Comparison of ENCODE assay signal across 10 cellular contexts in the genomic region with DNA sequence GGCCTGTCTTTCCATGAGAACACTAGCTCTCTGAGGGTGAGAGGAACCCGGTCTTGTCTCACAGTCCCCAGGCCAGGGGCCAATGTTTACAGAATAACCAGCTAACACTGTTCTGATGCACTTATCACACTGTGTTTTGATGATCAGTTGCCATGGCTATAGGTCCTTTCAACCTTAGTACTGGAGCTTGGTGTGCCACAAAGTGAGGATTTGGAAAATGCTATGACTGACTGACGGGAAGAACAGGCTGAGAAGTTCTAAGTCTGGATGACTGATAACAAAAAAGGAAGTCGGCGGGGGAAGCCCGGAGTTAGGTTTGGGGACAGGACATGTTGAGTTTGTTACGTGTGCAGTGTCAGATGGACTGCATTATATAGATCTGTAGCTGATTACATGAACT.
A peak's percentile ranks its signal among the peaks of the same experiment; 100 is the strongest.
DNase-seq lines count a peak whose midpoint lies in the region; ATAC-seq, FAIRE-seq and TF ChIP-seq lines count a peak whose summit lies in the region.
"Had no signal": no experiment of that assay in that cellular context is flagged by ENCODE, and none has a peak within 500 bp of the region (broad histone marks: within the 10 kb centered on the region; RNA-seq: fewer than 3 reads in every experiment).

No MANE protein-coding gene starts in this region.

- in situ Hi-C loops in GM12878 (cut with MboI) = no loop called here

- no peak overlapping the region for H3K27ac ChIP-seq in GM12878 (ENCODE audit: control insufficient read depth, insufficient read depth)

- H3K4me2 ChIP-seq in GM12878 (ENCODE audit: control insufficient read depth, insufficient read depth) = peak overlapping the region; percentile 64; the same call in 1 of the 2 replicates

- H3K4me3 ChIP-seq in GM12878 = no peak overlapping the region

- H3K4me1 ChIP-seq in GM12878 (ENCODE audit: control insufficient read depth, insufficient read depth, low read length) = no peaks in the 10 kb centered on the region

- H3K79me2 ChIP-seq in GM12878 (ENCODE audit: control insufficient read depth, insufficient read depth, low read length) = no peaks in the 10 kb centered on the region

- CTCF ChIA-PET in GM12878 (lab: Yijun Ruan, JAX) = interaction anchor here (0.7 to 1.6 kb wide), 13 partner anchors 12 to 464 kb away, joined by 3 to 5 read pairs (median 3); no protein-coding TSS in a partner anchor

- peak; percentile 54 to 80; a peak in 3 of 4 replicates for TF ChIP-seq EP300 in GM12878 (IDR thresholded peaks at IDR 0.05; ENCODE audit: borderline replicate concordance in 1 of 2, control insufficient read depth in 1 of 2, low read depth in 2 of 2, low read length in 2 of 2)

- H3K9me3 ChIP-seq in GM12878 (replicated peaks; ENCODE audit: control insufficient read depth, insufficient read depth, low read length) = no peaks in the 10 kb centered on the region; the same call in 2 of the 3 replicates

- no peak overlapping the region for H3K9ac ChIP-seq in GM12878 (ENCODE audit: control insufficient read depth, insufficient read depth, low read length)

- no peak for TF ChIP-seq RAD21 in GM12878 (IDR thresholded peaks at IDR 0.05; ENCODE audit: insufficient read depth, low read depth, low read length)

- ATAC-seq in GM19372 (IDR thresholded peaks at IDR 0.05; ENCODE audit: low read depth, unreplicated experiment) = peak; percentile 82
- peak; percentile 72 for ATAC-seq in HG03108 (IDR thresholded peaks at IDR 0.05; ENCODE audit: unreplicated experiment)
- ATAC-seq in GM12878 = peak; percentile 86

- peak overlapping the region; percentile 62 for H2AFZ ChIP-seq in GM12878 (ENCODE audit: control insufficient read depth, low read depth, low read length)

- POLR2A ChIA-PET in GM12878 (lab: Charles Lee) = interaction anchor here (1.0 to 1.3 kb wide), 4 partner anchors 8 to 383 kb away, joined by 3 to 5 read pairs (median 4); no protein-coding TSS in a partner anchor

- TF ChIP-seq CTCF in GM10266 (IDR thresholded peaks at IDR 0.05; ENCODE audit: control insufficient read depth, insufficient read depth, low read depth, missing control alignments) = no peak
- TF ChIP-seq CTCF in GM12878 (IDR thresholded peaks at IDR 0.05 in 2 of 3, conservative IDR thresholded peaks at IDR 0.05 in 1 of 3; ENCODE audit: control insufficient read depth in 2 of 3, extremely low read depth in 1 of 3, insufficient read depth in 1 of 3, low read depth in 3 of 3, low read length in 3 of 3) = no peak

- FAIRE-seq in GM12878 (lab: Jason Lieb, UNC) = peak; percentile 56
- FAIRE-seq: astrocyte, G401.6 had no signal

- no peak for TF ChIP-seq POLR2A in GM12878 (IDR thresholded peaks at IDR 0.05; ENCODE audit: low read depth, low read length)

- RAD21 ChIA-PET in GM12878 (lab: Charles Lee; ENCODE audit: unreplicated experiment) = interaction anchor here (0.8 to 2.2 kb wide), 9 partner anchors 12 to 330 kb away, joined by 3 to 13 read pairs (median 3); no protein-coding TSS in a partner anchor

- H3K36me3 ChIP-seq in GM12878 (ENCODE audit: control insufficient read depth in 2 of 2, insufficient read depth in 2 of 2, low read length in 1 of 2) = no peaks in the 10 kb centered on the region

- H4K20me1 ChIP-seq in GM12878 (ENCODE audit: control insufficient read depth, insufficient read depth) = no peaks in the 10 kb centered on the region

- 9% methylated on average over 6 of the region's 6 CpGs for WGBS in GM12878 (ENCODE audit: insufficient coverage, insufficient replicate concordance, low lambda C conversion rate, missing lambda C conversion rate)

- no TSS peak for BruUV-seq in GM12878 (replicated peaks; lab: Mats Ljungman, UMichigan)

- DNase-seq in GM10266 (ENCODE audit: extremely low spot score) (peak; percentile 52), GM12878 (ENCODE audit: low read depth, low spot score) (peak; percentile 66), superior temporal gyrus (ENCODE audit: extremely low spot score) (no peak), SHP77 treated with DMSO at 0.1 percent for 48 hours (lab: John Stamatoyannopoulos, UW) (no peak), islet precursor cell (no peak)
- DNase-seq in effector CD4-positive, alpha-beta T cell = no peak

- H3K27me3 ChIP-seq in GM12878 (replicated peaks in 1 of 2; ENCODE audit: control insufficient read depth in 2 of 2, insufficient read depth in 2 of 2, low read length in 1 of 2) = no peaks in the 10 kb centered on the region; a peak in 1 of 4 replicates

- intact Hi-C loops in GM12878 (cut with micrococcal nuclease; ENCODE audit: unreplicated experiment) = no loop called here

- SMC1A ChIA-PET in GM12878 (lab: Charles Lee; ENCODE audit: uncharacterized antibody, unreplicated experiment) = interaction anchor here (0.9 to 4.7 kb wide), 20 partner anchors 9 to 421 kb away, joined by 3 to 33 read pairs (median 4); no protein-coding TSS in a partner anchor

TF ChIP-seq in GM12878, 131 proteins besides CTCF, POLR2A, EP300 and RAD21 (continues in another document):
- no peak for TF ChIP-seq ZNF384 (IDR thresholded peaks at IDR 0.05; ENCODE audit: borderline replicate concordance, low read depth, low read length)
- no peak for TF ChIP-seq GABPA (IDR thresholded peaks at IDR 0.05; ENCODE audit: low read depth)
- TF ChIP-seq, protein P1, sequence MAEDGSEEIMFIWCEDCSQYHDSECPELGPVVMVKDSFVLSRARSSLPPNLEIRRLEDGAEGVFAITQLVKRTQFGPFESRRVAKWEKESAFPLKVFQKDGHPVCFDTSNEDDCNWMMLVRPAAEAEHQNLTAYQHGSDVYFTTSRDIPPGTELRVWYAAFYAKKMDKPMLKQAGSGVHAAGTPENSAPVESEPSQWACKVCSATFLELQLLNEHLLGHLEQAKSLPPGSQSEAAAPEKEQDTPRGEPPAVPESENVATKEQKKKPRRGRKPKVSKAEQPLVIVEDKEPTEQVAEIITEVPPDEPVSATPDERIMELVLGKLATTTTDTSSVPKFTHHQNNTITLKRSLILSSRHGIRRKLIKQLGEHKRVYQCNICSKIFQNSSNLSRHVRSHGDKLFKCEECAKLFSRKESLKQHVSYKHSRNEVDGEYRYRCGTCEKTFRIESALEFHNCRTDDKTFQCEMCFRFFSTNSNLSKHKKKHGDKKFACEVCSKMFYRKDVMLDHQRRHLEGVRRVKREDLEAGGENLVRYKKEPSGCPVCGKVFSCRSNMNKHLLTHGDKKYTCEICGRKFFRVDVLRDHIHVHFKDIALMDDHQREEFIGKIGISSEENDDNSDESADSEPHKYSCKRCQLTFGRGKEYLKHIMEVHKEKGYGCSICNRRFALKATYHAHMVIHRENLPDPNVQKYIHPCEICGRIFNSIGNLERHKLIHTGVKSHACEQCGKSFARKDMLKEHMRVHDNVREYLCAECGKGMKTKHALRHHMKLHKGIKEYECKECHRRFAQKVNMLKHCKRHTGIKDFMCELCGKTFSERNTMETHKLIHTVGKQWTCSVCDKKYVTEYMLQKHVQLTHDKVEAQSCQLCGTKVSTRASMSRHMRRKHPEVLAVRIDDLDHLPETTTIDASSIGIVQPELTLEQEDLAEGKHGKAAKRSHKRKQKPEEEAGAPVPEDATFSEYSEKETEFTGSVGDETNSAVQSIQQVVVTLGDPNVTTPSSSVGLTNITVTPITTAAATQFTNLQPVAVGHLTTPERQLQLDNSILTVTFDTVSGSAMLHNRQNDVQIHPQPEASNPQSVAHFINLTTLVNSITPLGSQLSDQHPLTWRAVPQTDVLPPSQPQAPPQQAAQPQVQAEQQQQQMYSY (CRISPR knock-in tag; IDR thresholded peaks at IDR 0.05) = no peak
- TF ChIP-seq, protein P2, sequence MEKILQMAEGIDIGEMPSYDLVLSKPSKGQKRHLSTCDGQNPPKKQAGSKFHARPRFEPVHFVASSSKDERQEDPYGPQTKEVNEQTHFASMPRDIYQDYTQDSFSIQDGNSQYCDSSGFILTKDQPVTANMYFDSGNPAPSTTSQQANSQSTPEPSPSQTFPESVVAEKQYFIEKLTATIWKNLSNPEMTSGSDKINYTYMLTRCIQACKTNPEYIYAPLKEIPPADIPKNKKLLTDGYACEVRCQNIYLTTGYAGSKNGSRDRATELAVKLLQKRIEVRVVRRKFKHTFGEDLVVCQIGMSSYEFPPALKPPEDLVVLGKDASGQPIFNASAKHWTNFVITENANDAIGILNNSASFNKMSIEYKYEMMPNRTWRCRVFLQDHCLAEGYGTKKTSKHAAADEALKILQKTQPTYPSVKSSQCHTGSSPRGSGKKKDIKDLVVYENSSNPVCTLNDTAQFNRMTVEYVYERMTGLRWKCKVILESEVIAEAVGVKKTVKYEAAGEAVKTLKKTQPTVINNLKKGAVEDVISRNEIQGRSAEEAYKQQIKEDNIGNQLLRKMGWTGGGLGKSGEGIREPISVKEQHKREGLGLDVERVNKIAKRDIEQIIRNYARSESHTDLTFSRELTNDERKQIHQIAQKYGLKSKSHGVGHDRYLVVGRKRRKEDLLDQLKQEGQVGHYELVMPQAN (conservative IDR thresholded peaks at IDR 0.05) = no peak
- no peak for TF ChIP-seq TCF7 (IDR thresholded peaks at IDR 0.05; ENCODE audit: borderline replicate concordance)
- no peak for TF ChIP-seq FOXK2 (IDR thresholded peaks at IDR 0.05)
- TF ChIP-seq, protein P3, sequence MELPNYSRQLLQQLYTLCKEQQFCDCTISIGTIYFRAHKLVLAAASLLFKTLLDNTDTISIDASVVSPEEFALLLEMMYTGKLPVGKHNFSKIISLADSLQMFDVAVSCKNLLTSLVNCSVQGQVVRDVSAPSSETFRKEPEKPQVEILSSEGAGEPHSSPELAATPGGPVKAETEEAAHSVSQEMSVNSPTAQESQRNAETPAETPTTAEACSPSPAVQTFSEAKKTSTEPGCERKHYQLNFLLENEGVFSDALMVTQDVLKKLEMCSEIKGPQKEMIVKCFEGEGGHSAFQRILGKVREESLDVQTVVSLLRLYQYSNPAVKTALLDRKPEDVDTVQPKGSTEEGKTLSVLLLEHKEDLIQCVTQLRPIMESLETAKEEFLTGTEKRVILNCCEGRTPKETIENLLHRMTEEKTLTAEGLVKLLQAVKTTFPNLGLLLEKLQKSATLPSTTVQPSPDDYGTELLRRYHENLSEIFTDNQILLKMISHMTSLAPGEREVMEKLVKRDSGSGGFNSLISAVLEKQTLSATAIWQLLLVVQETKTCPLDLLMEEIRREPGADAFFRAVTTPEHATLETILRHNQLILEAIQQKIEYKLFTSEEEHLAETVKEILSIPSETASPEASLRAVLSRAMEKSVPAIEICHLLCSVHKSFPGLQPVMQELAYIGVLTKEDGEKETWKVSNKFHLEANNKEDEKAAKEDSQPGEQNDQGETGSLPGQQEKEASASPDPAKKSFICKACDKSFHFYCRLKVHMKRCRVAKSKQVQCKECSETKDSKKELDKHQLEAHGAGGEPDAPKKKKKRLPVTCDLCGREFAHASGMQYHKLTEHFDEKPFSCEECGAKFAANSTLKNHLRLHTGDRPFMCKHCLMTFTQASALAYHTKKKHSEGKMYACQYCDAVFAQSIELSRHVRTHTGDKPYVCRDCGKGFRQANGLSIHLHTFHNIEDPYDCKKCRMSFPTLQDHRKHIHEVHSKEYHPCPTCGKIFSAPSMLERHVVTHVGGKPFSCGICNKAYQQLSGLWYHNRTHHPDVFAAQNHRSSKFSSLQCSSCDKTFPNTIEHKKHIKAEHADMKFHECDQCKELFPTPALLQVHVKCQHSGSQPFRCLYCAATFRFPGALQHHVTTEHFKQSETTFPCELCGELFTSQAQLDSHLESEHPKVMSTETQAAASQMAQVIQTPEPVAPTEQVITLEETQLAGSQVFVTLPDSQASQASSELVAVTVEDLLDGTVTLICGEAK (IDR thresholded peaks at IDR 0.05; ENCODE audit: borderline replicate concordance) = no peak
- no peak for TF ChIP-seq LARP7 (IDR thresholded peaks at IDR 0.05)

Comparison
In these comparisons a context has a peak if more than half of its experiments do, and no peak if none do; other contexts are left out.
1. DNase-seq: peak in GM10266 (single experiment) and GM12878 (single experiment); none in effector CD4-positive, alpha-beta T cell (single experiment), superior temporal gyrus (single experiment), SHP77 treated with DMSO at 0.1 percent for 48 hours (single experiment) and islet precursor cell (single experiment).
2. Peak in every context shown above with its lines, with median percentiles within 50 percentile points of each other: ATAC-seq.